In genomic region chr9:77648458-77649108, GRCh38 we compare ENCODE assay signal across 8 cellular contexts. TPM values are rescaled to one million over a fixed set of nuclear protein-coding genes. Genes with fewer than 3 reads are reported as not detected.
A peak's percentile ranks its signal among the peaks of the same experiment; 100 is the strongest.
DNase-seq lines count a peak whose midpoint lies in the region; ATAC-seq and TF ChIP-seq lines count a peak whose summit lies in the region.

No MANE protein-coding gene starts in this region.

- peaks cover 45% of the 10 kb centered on the region for H3K27me3 ChIP-seq in left ventricle myocardium inferior (ENCODE audit: low read depth)

- H3K4me3 Mint-ChIP-seq in activated T-helper 1 cell treated with anti-CD3 and anti-CD28 coated beads, Interleukin-12 subunit alpha, Interleukin-12 subunit beta, Interleukin-2, Interleukin-4 antibody, amounts not matched to agents 30 ng/mL and 10 ng/mL and 1 ng/mL, durations not matched to agents 14 hours and 24 hours and 36 hours: peak overlapping the region; percentile 68
- H3K4me3 Mint-ChIP-seq in progenitor cell of endocrine pancreas (ENCODE audit: low read depth): peak overlapping the region; percentile 56

- no peaks in the 10 kb centered on the region for H3K36me3 ChIP-seq in left ventricle myocardium inferior

- intact Hi-C loops in activated T-helper 1 cell treated with anti-CD3 and anti-CD28 coated beads, Interleukin-12 subunit alpha, Interleukin-12 subunit beta, Interleukin-2, Interleukin-4 antibody, amounts not matched to agents 30 ng/mL and 10 ng/mL and 1 ng/mL, durations not matched to agents 14 hours and 24 hours and 36 hours (cut with micrococcal nuclease): loop anchor here (5.0 to 10.0 kb wide), 2 partner anchors 104 to 196 kb away; no protein-coding TSS in a partner anchor
- intact Hi-C loops in left ventricle myocardium inferior (cut with micrococcal nuclease): loop anchor here (5.0 to 10.0 kb wide), 2 partner anchors 54 to 191 kb away; no protein-coding TSS in a partner anchor

- TF ChIP-seq CTCF in left ventricle myocardium inferior (IDR thresholded peaks at IDR 0.05; ENCODE audit: borderline replicate concordance): no peak
- TF ChIP-seq CTCF in progenitor cell of endocrine pancreas (IDR thresholded peaks at IDR 0.05; ENCODE audit: unreplicated experiment): no peak

- H3K36me3 Mint-ChIP-seq in activated T-helper 1 cell treated with anti-CD3 and anti-CD28 coated beads, Interleukin-12 subunit alpha, Interleukin-12 subunit beta, Interleukin-2, Interleukin-4 antibody, amounts not matched to agents 30 ng/mL and 10 ng/mL and 1 ng/mL, durations not matched to agents 14 hours and 24 hours and 36 hours (ENCODE audit: low read depth): no peaks in the 10 kb centered on the region
- peaks cover 2% of the 10 kb centered on the region for H3K36me3 Mint-ChIP-seq in progenitor cell of endocrine pancreas (ENCODE audit: insufficient read depth)

- no peaks in the 10 kb centered on the region for H3K9me3 Mint-ChIP-seq in activated T-helper 1 cell treated with anti-CD3 and anti-CD28 coated beads, Interleukin-12 subunit alpha, Interleukin-12 subunit beta, Interleukin-2, Interleukin-4 antibody, amounts not matched to agents 30 ng/mL and 10 ng/mL and 1 ng/mL, durations not matched to agents 14 hours and 24 hours and 36 hours
- H3K9me3 Mint-ChIP-seq in progenitor cell of endocrine pancreas (ENCODE audit: low read depth): no peaks in the 10 kb centered on the region

- DNase-seq in activated T-cell treated with anti-CD3 and anti-CD28 coated beads for 48 hours (ENCODE audit: low read depth): peak; percentile 7
- no peak for DNase-seq in activated T-cell treated with anti-CD3 and anti-CD28 coated beads, Interleukin-2, amount 50 U/mL, for 1 hour
- no peak for DNase-seq in activated T-helper 1 cell treated with anti-CD3 and anti-CD28 coated beads, Interleukin-12 subunit alpha, Interleukin-12 subunit beta, Interleukin-2, Interleukin-4 antibody, amounts not matched to agents 30 ng/mL and 10 ng/mL and 1 ng/mL, durations not matched to agents 14 hours and 24 hours and 36 hours (ENCODE audit: low spot score)
- peak; percentile 64 for DNase-seq in left ventricle myocardium inferior
- no peak for DNase-seq in progenitor cell of endocrine pancreas (ENCODE audit: low spot score, unreplicated experiment)
- no peak for DNase-seq in activated CD4-positive, CD25-positive, alpha-beta regulatory T cell (lab: John Stamatoyannopoulos, UW)

- ATAC-seq in GM21528 (IDR thresholded peaks at IDR 0.05; ENCODE audit: low FRiP score, unreplicated experiment) (no peak), GM18861 (IDR thresholded peaks at IDR 0.05; ENCODE audit: unreplicated experiment) (no peak)

- H3K4me1 Mint-ChIP-seq in activated T-helper 1 cell treated with anti-CD3 and anti-CD28 coated beads, Interleukin-12 subunit alpha, Interleukin-12 subunit beta, Interleukin-2, Interleukin-4 antibody, amounts not matched to agents 30 ng/mL and 10 ng/mL and 1 ng/mL, durations not matched to agents 14 hours and 24 hours and 36 hours (ENCODE audit: low read depth): peaks cover 4% of the 10 kb centered on the region
- peaks cover 5% of the 10 kb centered on the region for H3K4me1 Mint-ChIP-seq in progenitor cell of endocrine pancreas (ENCODE audit: low read depth)

- H3K9me3 ChIP-seq in left ventricle myocardium inferior (replicated peaks): no peaks in the 10 kb centered on the region

- peak overlapping the region; percentile 72 for H3K27ac ChIP-seq in left ventricle myocardium inferior (replicated peaks)

- H3K4me3 ChIP-seq in left ventricle myocardium inferior: peak overlapping the region; percentile 71

- H3K4me1 ChIP-seq in left ventricle myocardium inferior: peaks cover 25% of the 10 kb centered on the region

- no peak overlapping the region for H3K27ac Mint-ChIP-seq in activated T-helper 1 cell treated with anti-CD3 and anti-CD28 coated beads, Interleukin-12 subunit alpha, Interleukin-12 subunit beta, Interleukin-2, Interleukin-4 antibody, amounts not matched to agents 30 ng/mL and 10 ng/mL and 1 ng/mL, durations not matched to agents 14 hours and 24 hours and 36 hours
- no peak overlapping the region for H3K27ac Mint-ChIP-seq in progenitor cell of endocrine pancreas

- peaks cover 57% of the 10 kb centered on the region for H3K27me3 Mint-ChIP-seq in activated T-helper 1 cell treated with anti-CD3 and anti-CD28 coated beads, Interleukin-12 subunit alpha, Interleukin-12 subunit beta, Interleukin-2, Interleukin-4 antibody, amounts not matched to agents 30 ng/mL and 10 ng/mL and 1 ng/mL, durations not matched to agents 14 hours and 24 hours and 36 hours (ENCODE audit: insufficient read depth)
- peaks cover 30% of the 10 kb centered on the region for H3K27me3 Mint-ChIP-seq in progenitor cell of endocrine pancreas

RNA-seq across cellular contexts. Expression of gene GNA14, which starts 0.5 kb away (rescaled TPM):
- total RNA-seq in activated T-helper 1 cell treated with anti-CD3 and anti-CD28 coated beads, Interleukin-12 subunit alpha, Interleukin-12 subunit beta, Interleukin-2, Interleukin-4 antibody, amounts not matched to agents 30 ng/mL and 10 ng/mL and 1 ng/mL, durations not matched to agents 14 hours and 24 hours and 36 hours: not detected in 2 replicates
- total RNA-seq in left ventricle myocardium inferior: 2.2 TPM
- 0.14 and 0.31 TPM in 2 replicates for total RNA-seq in progenitor cell of endocrine pancreas

Comparison
In these comparisons a context has a peak if more than half of its experiments do, and no peak if none do; other contexts are left out.
1. DNase-seq: peak in activated T-cell treated with anti-CD3 and anti-CD28 coated beads for 48 hours (single experiment) and left ventricle myocardium inferior (single experiment); none in activated T-cell treated with anti-CD3 and anti-CD28 coated beads, Interleukin-2, amount 50 U/mL, for 1 hour (single experiment), activated T-helper 1 cell treated with anti-CD3 and anti-CD28 coated beads, Interleukin-12 subunit alpha, Interleukin-12 subunit beta, Interleukin-2, Interleukin-4 antibody, amounts not matched to agents 30 ng/mL and 10 ng/mL and 1 ng/mL, durations not matched to agents 14 hours and 24 hours and 36 hours (single experiment), progenitor cell of endocrine pancreas (single experiment) and activated CD4-positive, CD25-positive, alpha-beta regulatory T cell (0 of 4).